ENCODE assay signal across 10 cellular contexts in genomic region chr2:11234309-11234708, GRCh38.
DNase-seq lines count a peak whose midpoint lies in the region; ATAC-seq, FAIRE-seq and TF ChIP-seq lines count a peak whose summit lies in the region.
"Had no signal": no experiment of that assay in that cellular context is flagged by ENCODE, and none has a peak within 500 bp of the region (broad histone marks: within the 10 kb centered on the region; RNA-seq: fewer than 3 reads in every experiment).

No MANE protein-coding gene starts in this region.

- RAD21 ChIA-PET in HCT116 (lab: Charles Lee; ENCODE audit: low non-redundant PET in 1 of 2, low total read pairs in 2 of 2, uncharacterized antibody in 2 of 2, unreplicated experiment in 2 of 2): interaction anchor here (1.1 to 1.7 kb wide), 3 partner anchors 102 to 178 kb away, joined by 3 to 10 read pairs (median 6); a partner anchor contains a TSS

- H3K27me3 Mint-ChIP-seq in astrocyte (ENCODE audit: low read depth, unreplicated experiment): no peaks in the 10 kb centered on the region
- H3K27me3 Mint-ChIP-seq: IgD-negative memory B cell had no signal

- peaks cover 0 to 6% of the 10 kb centered on the region in 2 experiments; a peak in 1 of 4 replicates for H3K4me1 ChIP-seq in HCT116 (ENCODE audit: control insufficient read depth in 1 of 2, insufficient read depth in 2 of 2, low read length in 2 of 2)
- no peaks in the 10 kb centered on the region for H3K4me1 ChIP-seq in astrocyte (ENCODE audit: insufficient read depth, low read length)
- peaks cover 0 to 7% of the 10 kb centered on the region in 2 donors for H3K4me1 ChIP-seq in left lung

- no peaks in the 10 kb centered on the region for H3K36me3 ChIP-seq in HCT116 (ENCODE audit: control insufficient read depth in 1 of 2, insufficient read depth in 2 of 2, low read length in 2 of 2)
- H3K36me3 ChIP-seq in astrocyte (ENCODE audit: insufficient read depth, low read length): no peaks in the 10 kb centered on the region
- H3K36me3 ChIP-seq in left lung: no peaks in the 10 kb centered on the region

- no peak overlapping the region for H3K4me3 ChIP-seq in AG04450 (ENCODE audit: low read depth, low read length)
- no peak overlapping the region for H3K4me3 ChIP-seq in HCT116 (replicated peaks in 1 of 2; ENCODE audit: low read depth in 1 of 2, low read length in 2 of 2)
- H3K4me3 ChIP-seq in astrocyte (ENCODE audit: insufficient read depth, low read depth, low read length): no peak overlapping the region
- H3K4me3 ChIP-seq in left lung: no peak overlapping the region

- H2AFZ ChIP-seq in HCT116 (ENCODE audit: low read depth, low read length, poor library complexity, severe bottlenecking) (no peak overlapping the region), astrocyte (ENCODE audit: low read depth, low read length) (no peak overlapping the region)

- no peak for DNase-seq in AG04450 (ENCODE audit: low read depth, low spot score)
- DNase-seq in HCT116 (ENCODE audit: low read depth, low spot score): no peak
- DNase-seq in astrocyte (ENCODE audit: low read depth): no peak
- DNase-seq in left lung: no peak
- no peak for DNase-seq in T-helper 2 cell
- no peak for DNase-seq in activated CD4-positive, alpha-beta T cell treated with anti-CD3 and anti-CD28 coated beads for 4 hours
- DNase-seq: activated T-cell treated with anti-CD3 and anti-CD28 coated beads, Interleukin-2, amount 50 U/mL, for 48 hours had no signal

- no peaks in the 10 kb centered on the region for H3K9me3 Mint-ChIP-seq in astrocyte (ENCODE audit: unreplicated experiment)
- H3K9me3 Mint-ChIP-seq: IgD-negative memory B cell had no signal

- H3K4me2 ChIP-seq in HCT116 (ENCODE audit: low read length): no peak overlapping the region
- H3K4me2 ChIP-seq in astrocyte (ENCODE audit: low read length): no peak overlapping the region

- H3K9ac ChIP-seq in HCT116 (ENCODE audit: low read length): no peak overlapping the region
- H3K9ac ChIP-seq in astrocyte (ENCODE audit: low read length): no peak overlapping the region

- intact Hi-C loops in HCT116 (cut with micrococcal nuclease) (loop anchor here (1.0 to 2.0 kb wide), 3 partner anchors 178 to 350 kb away; no protein-coding TSS in a partner anchor), left lung (cut with DNase I) (no loop called here)

- H3K36me3 Mint-ChIP-seq in astrocyte (ENCODE audit: low read depth, unreplicated experiment): no peaks in the 10 kb centered on the region

- FAIRE-seq in astrocyte (lab: Jason Lieb, UNC): no peak

- peaks cover 10% of the 10 kb centered on the region for H3K4me1 Mint-ChIP-seq in astrocyte (ENCODE audit: low read depth, unreplicated experiment)

- TF ChIP-seq CTCF in AG04450 (IDR thresholded peaks at IDR 0.05; ENCODE audit: low read depth, low read length) (peak; percentile 51), HCT116 (IDR thresholded peaks at IDR 0.05 in 2 of 3, conservative IDR thresholded peaks at IDR 0.05 in 1 of 3; ENCODE audit: borderline replicate concordance in 1 of 3, insufficient read depth in 1 of 3, low read depth in 2 of 3, low read length in 2 of 3) (peak; percentile 14 to 82 (median 68); a peak in 5 of 6 replicates), astrocyte (IDR thresholded peaks at IDR 0.05; ENCODE audit: insufficient read depth, low read depth, low read length) (peak; percentile 36), left lung (IDR thresholded peaks at IDR 0.05) (peak; percentile 8 to 40)

- H3K9me3 ChIP-seq in AG04450 (ENCODE audit: control insufficient read depth, insufficient read depth, low read length) (no peaks in the 10 kb centered on the region), HCT116 (ENCODE audit: control insufficient read depth in 1 of 2, insufficient read depth in 1 of 2, low read depth in 1 of 2, low read length in 2 of 2) (no peaks in the 10 kb centered on the region), astrocyte (ENCODE audit: insufficient read depth, low read depth, low read length) (no peaks in the 10 kb centered on the region), left lung (no peaks in the 10 kb centered on the region)

- H3K27me3 ChIP-seq in AG04450 (ENCODE audit: control insufficient read depth, insufficient read depth, low read length) (no peaks in the 10 kb centered on the region), HCT116 (ENCODE audit: insufficient read depth, low read length) (no peaks in the 10 kb centered on the region), astrocyte (ENCODE audit: insufficient read depth, low read length) (no peaks in the 10 kb centered on the region), left lung (no peaks in the 10 kb centered on the region)

- ATAC-seq in HCT116 (peak; percentile 60; the same call in 1 of the 2 replicates), left lung (peak; percentile 56), HG02571 (IDR thresholded peaks at IDR 0.05; ENCODE audit: unreplicated experiment) (no peak), GM21526 (IDR thresholded peaks at IDR 0.05; ENCODE audit: low FRiP score, unreplicated experiment) (no peak)

- H4K20me1 ChIP-seq in HCT116 (ENCODE audit: insufficient read depth): no peaks in the 10 kb centered on the region
- H4K20me1 ChIP-seq in astrocyte (ENCODE audit: insufficient read depth, low read length): peaks cover 20% of the 10 kb centered on the region

- POLR2A ChIA-PET in AG04450 (lab: Yijun Ruan, JAX): interaction anchor here (0.6 kb wide), 1 partner anchor 100 kb away, joined by 11 read pairs; no protein-coding TSS in a partner anchor
- POLR2A ChIA-PET in HCT116 (lab: Charles Lee): interaction anchor here (0.8 kb wide), 1 partner anchor 228 kb away, joined by 3 read pairs; no protein-coding TSS in a partner anchor

- H3K27ac ChIP-seq in AG04450 (ENCODE audit: low read depth, low read length) (no peak overlapping the region), HCT116 (ENCODE audit: low read depth, low read length) (no peak overlapping the region), astrocyte (ENCODE audit: low read depth, low read length) (no peak overlapping the region), left lung (no peak overlapping the region)

- no peak for TF ChIP-seq POLR2A in HCT116 (IDR thresholded peaks at IDR 0.05; ENCODE audit: borderline replicate concordance, extremely low read depth, insufficient read depth, insufficient read length)

- H3K27ac Mint-ChIP-seq in astrocyte (ENCODE audit: unreplicated experiment): no peak overlapping the region
- H3K27ac Mint-ChIP-seq: IgD-negative memory B cell had no signal

- no TSS peak for BruUV-seq in HCT116 (replicated peaks; lab: Mats Ljungman, UMichigan)

- H3K9me2 ChIP-seq in HCT116 (ENCODE audit: insufficient read depth): no peaks in the 10 kb centered on the region

- no peak overlapping the region for H3K4me3 Mint-ChIP-seq in astrocyte (ENCODE audit: unreplicated experiment)
- H3K4me3 Mint-ChIP-seq: IgD-negative memory B cell had no signal

- H3K79me2 ChIP-seq in HCT116 (ENCODE audit: insufficient read depth, low read length) (peaks cover 25% of the 10 kb centered on the region), astrocyte (ENCODE audit: insufficient read depth, low read length) (peaks cover 16% of the 10 kb centered on the region)

- TF ChIP-seq RAD21 in HCT116 (IDR thresholded peaks at IDR 0.05; ENCODE audit: low read depth): peak; percentile 78

- CTCF ChIA-PET in AG04450 (lab: Charles Lee): interaction anchor here (0.6 to 4.3 kb wide), 25 partner anchors 9 to 350 kb away, joined by 3 to 62 read pairs (median 3); a partner anchor contains a TSS
- CTCF ChIA-PET in HCT116 (lab: Charles Lee): interaction anchor here (0.7 to 2.4 kb wide), 13 partner anchors 9 to 349 kb away, joined by 3 to 46 read pairs (median 4); a partner anchor contains a TSS

TF ChIP-seq in HCT116, 20 proteins besides CTCF, POLR2A, EP300 and RAD21:
- TF ChIP-seq TCF7L2 (IDR thresholded peaks at IDR 0.05; ENCODE audit: borderline replicate concordance, extremely low read depth, insufficient read depth, insufficient read length): no peak
- no peak for TF ChIP-seq EZH2 (IDR thresholded peaks at IDR 0.05)
- no peak for TF ChIP-seq JUND (IDR thresholded peaks at IDR 0.05)
- TF ChIP-seq ELF1 (IDR thresholded peaks at IDR 0.05; ENCODE audit: borderline replicate concordance, low read depth): no peak
- no peak for TF ChIP-seq ATF3 (IDR thresholded peaks at IDR 0.05)
- TF ChIP-seq CEBPB (IDR thresholded peaks at IDR 0.05; ENCODE audit: low read depth): no peak
- TF ChIP-seq SRF (IDR thresholded peaks at IDR 0.05; ENCODE audit: low read depth): no peak
- TF ChIP-seq POLR2AphosphoS5 (IDR thresholded peaks at IDR 0.05; ENCODE audit: low read depth, low read length): no peak
- no peak for TF ChIP-seq FOSL1 (IDR thresholded peaks at IDR 0.05; ENCODE audit: low read depth)
TF ChIP-seq in HCT116: peak in this region for 0.

Comparison
In these comparisons a context has a peak if more than half of its experiments do, and no peak if none do; other contexts are left out.
1. ATAC-seq: peak in HCT116 (single experiment) and left lung (single experiment); none in HG02571 (single experiment) and GM21526 (single experiment).
2. Peak in every context shown above with its lines, with median percentiles within 50 percentile points of each other: CTCF ChIP-seq.